Comparison of ENCODE assay signal across 26 cellular contexts in the genomic region with DNA sequence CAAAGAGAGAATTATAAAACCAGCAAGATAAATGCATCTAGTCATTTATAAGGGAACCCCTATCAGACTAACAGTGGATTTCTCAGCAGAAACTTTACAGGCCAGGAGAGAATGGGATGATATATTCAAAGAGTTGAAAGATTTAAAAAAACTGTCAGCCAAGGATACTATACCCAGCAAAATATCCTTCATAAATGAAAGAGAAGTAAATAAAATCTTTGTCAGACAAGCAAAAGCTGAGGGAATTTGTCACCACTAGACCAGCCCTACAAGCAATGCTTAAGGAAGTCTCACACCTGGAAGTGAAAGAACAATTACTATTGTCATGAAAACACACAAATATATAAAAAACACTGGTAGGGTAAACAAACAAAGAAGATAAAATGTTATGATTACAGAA.
"Had no signal": no experiment of that assay in that cellular context is flagged by ENCODE, and none has a peak within 500 bp of the region (broad histone marks: within the 10 kb centered on the region; RNA-seq: fewer than 3 reads in every experiment).

No MANE protein-coding gene starts in this region.

- ATAC-seq: Panc1 had no signal

- H3K4me3 ChIP-seq: ascending aorta, SJCRH30, SK-N-MC had no signal

- H3K4me1 ChIP-seq: ascending aorta, SJCRH30 had no signal

- H3K27me3 Mint-ChIP-seq: activated CD4-positive, alpha-beta memory T cell treated with anti-CD3 and anti-CD28 coated beads, Interleukin-2, amount 10 ng/mL, durations not matched to agents 7 days and 5 days; activated naive CD4-positive, alpha-beta T cell treated with anti-CD3 and anti-CD28 coated beads, Interleukin-2, amount 50 U/mL, for 24 hours; activated naive CD8-positive, alpha-beta T cell treated with anti-CD3 and anti-CD28 coated beads, Interleukin-2, amount 10 ng/mL, durations not matched to agents 7 days and 5 days had no signal

- H3K36me3 Mint-ChIP-seq: activated naive CD4-positive, alpha-beta T cell treated with anti-CD3 and anti-CD28 coated beads, Interleukin-2, amount 50 U/mL, for 24 hours had no signal

- H3K27ac Mint-ChIP-seq: activated CD4-positive, alpha-beta memory T cell treated with anti-CD3 and anti-CD28 coated beads, Interleukin-2, amount 10 ng/mL, durations not matched to agents 7 days and 5 days; activated naive CD4-positive, alpha-beta T cell treated with anti-CD3 and anti-CD28 coated beads, Interleukin-2, amount 50 U/mL, for 24 hours; activated naive CD8-positive, alpha-beta T cell treated with anti-CD3 and anti-CD28 coated beads, Interleukin-2, amount 10 ng/mL, durations not matched to agents 7 days and 5 days; activated T-cell treated with anti-CD3 and anti-CD28 coated beads, Interleukin-2, amount 50 U/mL, for 24 hours; activated T-helper 2 cell treated with anti-CD3 and anti-CD28 coated beads, Interferon-gamma antibody, Interleukin-2, Interleukin-4, amounts not matched to agents 10 μg/mL and 5 μg/mL and 100 μg/mL, durations not matched to agents 14 hours and 24 hours and 36 hours had no signal

- H3K36me3 ChIP-seq: ascending aorta, SJCRH30, WERI-Rb-1 had no signal

- H3K4me1 Mint-ChIP-seq: activated CD4-positive, alpha-beta memory T cell treated with anti-CD3 and anti-CD28 coated beads, Interleukin-2, amount 10 ng/mL, durations not matched to agents 7 days and 5 days; activated naive CD4-positive, alpha-beta T cell treated with anti-CD3 and anti-CD28 coated beads, Interleukin-2, amount 50 U/mL, for 24 hours; activated naive CD8-positive, alpha-beta T cell treated with anti-CD3 and anti-CD28 coated beads, Interleukin-2, amount 10 ng/mL, durations not matched to agents 7 days and 5 days had no signal

- DNase-seq: activated CD4-positive, alpha-beta memory T cell treated with anti-CD3 and anti-CD28 coated beads, Interleukin-2, amount 10 ng/mL, durations not matched to agents 7 days and 5 days; activated CD4-positive, alpha-beta T cell treated with anti-CD3 and anti-CD28 coated beads for 1 hour; activated CD4-positive, alpha-beta T cell treated with anti-CD3 and anti-CD28 coated beads for 48 hours; activated CD4-positive, CD25-positive, alpha-beta regulatory T cell; activated gamma-delta T cell; activated naive CD4-positive, alpha-beta T cell treated with Interleukin-2 at 50 U/mL for 16 hours; activated naive CD8-positive, alpha-beta T cell treated with anti-CD3 and anti-CD28 coated beads, Interleukin-2, amount 10 ng/mL, durations not matched to agents 7 days and 5 days; activated T-cell treated with anti-CD3 and anti-CD28 coated beads, Interleukin-2, amount 50 U/mL, for 24 hours; amygdala; NCI-H1092 treated with DMSO at 0.1 percent for 48 hours; NCI-H187 treated with DMSO at 0.1 percent for 48 hours; NCI-H2081; NCI-H2171; NCI-H510A; NCI-H526; NCI-H748 treated with DMSO at 0.1 percent for 48 hours; OCI-M1; SHP77; SJCRH30; T1000; WERI-Rb-1 had no signal

- H3K27ac ChIP-seq: ascending aorta, SJCRH30, SK-N-MC, WERI-Rb-1 had no signal

- H3K9me3 ChIP-seq: SJCRH30 had no signal

- H3K4me3 Mint-ChIP-seq: activated CD4-positive, alpha-beta memory T cell treated with anti-CD3 and anti-CD28 coated beads, Interleukin-2, amount 10 ng/mL, durations not matched to agents 7 days and 5 days; activated naive CD4-positive, alpha-beta T cell treated with anti-CD3 and anti-CD28 coated beads, Interleukin-2, amount 50 U/mL, for 24 hours; activated naive CD8-positive, alpha-beta T cell treated with anti-CD3 and anti-CD28 coated beads, Interleukin-2, amount 10 ng/mL, durations not matched to agents 7 days and 5 days; activated T-cell treated with anti-CD3 and anti-CD28 coated beads, Interleukin-2, amount 50 U/mL, for 24 hours had no signal

- H3K27me3 ChIP-seq: ascending aorta, SJCRH30 had no signal
